ENCODE assay signal across 8 cellular contexts in genomic region chr5:98929123-98929981, GRCh38. TPM values are rescaled to one million over a fixed set of nuclear protein-coding genes. Genes with fewer than 3 reads are reported as not detected.
DNase-seq lines count a peak whose midpoint lies in the region; ATAC-seq, FAIRE-seq and TF ChIP-seq lines count a peak whose summit lies in the region.

No MANE protein-coding gene starts in this region.

- TF ChIP-seq CTCF in left ventricle myocardium inferior (IDR thresholded peaks at IDR 0.05; ENCODE audit: borderline replicate concordance) = no peak
- TF ChIP-seq CTCF in upper lobe of right lung (IDR thresholded peaks at IDR 0.05) = no peak

- H3K4me1 ChIP-seq in left ventricle myocardium inferior (peaks cover 87% of the 10 kb centered on the region), upper lobe of right lung (peaks cover 34% of the 10 kb centered on the region)

- H3K27me3 ChIP-seq in left ventricle myocardium inferior (ENCODE audit: low read depth) (no peaks in the 10 kb centered on the region), upper lobe of right lung (no peaks in the 10 kb centered on the region)

- intact Hi-C loops in left ventricle myocardium inferior (cut with micrococcal nuclease) (no loop called here), posterior vena cava (cut with DNase I) (no loop called here), upper lobe of right lung (cut with DNase I) (no loop called here)

- DNase-seq in GM12891 (ENCODE audit: insufficient read length, low spot score) (peak; percentile 50), NCI-H1436 (lab: John Stamatoyannopoulos, UW) (peak; percentile 85), T-helper 1 cell (peak; percentile 84 to 96 (median 90)), amniotic stem cell (lab: John Stamatoyannopoulos, UW) (peak; percentile 88), left ventricle myocardium inferior (peak; percentile 94), posterior vena cava (ENCODE audit: low spot score) (peak; percentile 100), upper lobe of right lung (peak; percentile 96)

- H3K4me3 ChIP-seq in left ventricle myocardium inferior = peak overlapping the region; percentile 91
- H3K4me3 ChIP-seq in upper lobe of right lung = peak overlapping the region; percentile 75

- H3K36me3 ChIP-seq in left ventricle myocardium inferior (peaks cover 16% of the 10 kb centered on the region), upper lobe of right lung (peaks cover 14% of the 10 kb centered on the region)

- peak; percentile 97 for TF ChIP-seq POLR2A in GM12891 (IDR thresholded peaks at IDR 0.05; ENCODE audit: low read depth, low read length)

- H3K9me3 ChIP-seq in left ventricle myocardium inferior (replicated peaks) = no peaks in the 10 kb centered on the region
- no peaks in the 10 kb centered on the region for H3K9me3 ChIP-seq in upper lobe of right lung

- FAIRE-seq in GM12891 (lab: Jason Lieb, UNC) = peak; percentile 99

- peak overlapping the region; percentile 100 for H3K27ac ChIP-seq in left ventricle myocardium inferior (replicated peaks)
- peak overlapping the region; percentile 100 for H3K27ac ChIP-seq in upper lobe of right lung

- peak; percentile 61 for ATAC-seq in HG02759 (IDR thresholded peaks at IDR 0.05; ENCODE audit: unreplicated experiment)
- peak; percentile 79 for ATAC-seq in upper lobe of right lung

TF ChIP-seq in GM12891, 5 proteins besides CTCF, POLR2A, EP300 and RAD21:
- peak; percentile 50; the same call in 1 of the 2 replicates for TF ChIP-seq TAF1 (IDR thresholded peaks at IDR 0.05; ENCODE audit: low read depth, low read length)
- peak; percentile 98 for TF ChIP-seq POLR2AphosphoS5 (IDR thresholded peaks at IDR 0.05; ENCODE audit: low read depth, low read length)
- peak; percentile 68 for TF ChIP-seq POU2F2 (IDR thresholded peaks at IDR 0.05; ENCODE audit: low read depth, low read length)
- peak; percentile 47 for TF ChIP-seq SPI1 (IDR thresholded peaks at IDR 0.05; ENCODE audit: low read depth, low read length)
- TF ChIP-seq PAX5 (IDR thresholded peaks at IDR 0.05; ENCODE audit: insufficient read depth, low read length, severe bottlenecking) = peak; percentile 86
TF ChIP-seq in GM12891: peak in this region for 5.

RNA-seq across cellular contexts. Expression of gene CHD1, which starts 0.5 kb away (rescaled TPM):
- polyA plus RNA-seq in GM12891 (2012; ENCODE audit: low read depth, missing spikeins) = 17.2 TPM
- total RNA-seq in left ventricle myocardium inferior (11.6 TPM), posterior vena cava (10 to 100 TPM; 32.3 to 39.9 TPM), upper lobe of right lung (33.3 TPM)

Comparison
In these comparisons a context has a peak if more than half of its experiments do, and no peak if none do; other contexts are left out.
1. Peak in every context shown above with its lines: DNase-seq, ATAC-seq, H3K4me3 ChIP-seq and H3K27ac ChIP-seq.
2. DNase-seq: peak in every context shown above with its lines; median percentile 100 in posterior vena cava; 96 in upper lobe of right lung; 94 in left ventricle myocardium inferior; 90 in T-helper 1 cell; 88 in amniotic stem cell; 85 in NCI-H1436; 50 in GM12891.